1 cellular context compared by ENCODE assay signal in the genomic region with DNA sequence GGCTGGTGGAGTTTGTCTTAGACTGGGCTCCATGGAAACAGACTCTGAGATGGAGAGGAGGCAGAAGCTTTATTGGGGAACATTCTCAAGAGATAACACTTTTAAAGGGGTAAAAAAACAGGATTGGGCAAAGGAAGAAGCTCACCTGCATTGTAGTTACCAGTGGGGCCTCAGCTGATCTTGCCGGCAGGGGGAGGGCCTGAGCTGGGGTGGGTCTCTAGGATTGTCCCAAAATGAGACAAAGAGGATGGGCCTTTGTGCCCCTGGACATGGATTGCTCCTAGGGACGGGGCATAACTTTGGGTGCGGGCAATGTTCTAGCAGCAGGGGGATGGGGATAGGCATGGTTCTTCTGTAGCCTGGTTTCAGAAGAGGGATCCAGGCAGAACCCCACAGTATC.
TF ChIP-seq lines count a peak whose summit lies in the region.

No MANE protein-coding gene starts in this region.

TF ChIP-seq in K562, 482 proteins besides CTCF, POLR2A, EP300 and RAD21:
- TF ChIP-seq GATAD2B (IDR thresholded peaks at IDR 0.05; ENCODE audit: borderline replicate concordance): no peak
- no peak for TF ChIP-seq PCBP2 (IDR thresholded peaks at IDR 0.05; ENCODE audit: low read depth, low read length, poor library complexity, severe bottlenecking)
- TF ChIP-seq HDGF (IDR thresholded peaks at IDR 0.05): no peak
